18 cellular contexts compared by ENCODE assay signal in the genomic region with DNA sequence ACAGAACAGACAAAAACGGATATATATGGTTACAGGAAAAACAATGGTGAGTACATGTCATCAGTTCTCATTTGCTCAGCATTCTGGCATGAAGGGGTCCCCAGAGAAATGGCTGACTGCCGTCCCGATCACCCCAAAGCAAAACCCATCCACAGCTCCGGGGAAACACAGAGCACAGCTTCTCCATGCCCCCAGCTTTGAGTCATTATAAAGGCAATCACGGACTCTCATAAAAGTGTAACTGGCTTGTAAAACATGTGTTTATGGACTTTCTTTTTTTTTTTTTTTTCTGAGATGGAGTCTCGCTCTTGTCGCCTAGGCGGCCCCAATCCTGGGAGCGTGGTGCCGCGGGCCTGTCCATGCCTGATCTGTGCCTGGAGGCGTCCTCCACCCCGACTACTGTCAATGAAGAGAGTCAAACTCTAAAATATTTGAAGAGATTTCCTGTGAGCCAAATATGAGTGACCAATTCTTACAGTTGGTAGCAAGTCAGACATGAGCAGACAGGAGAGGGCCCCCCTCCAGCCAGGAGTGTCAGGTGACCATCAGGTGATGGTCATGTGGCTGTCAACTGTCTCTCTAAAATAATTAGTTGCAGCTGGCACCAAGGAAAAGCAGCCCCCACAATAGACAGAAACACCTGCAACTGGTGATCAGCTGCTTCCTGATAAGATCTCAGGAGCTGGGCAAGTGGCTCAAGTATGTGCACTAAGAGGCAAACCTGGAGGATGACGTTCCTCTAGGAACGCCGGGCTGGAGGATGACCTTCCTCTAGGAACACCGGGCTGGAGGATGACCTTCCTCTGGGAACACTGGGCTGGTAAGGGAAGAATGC. TPM values are rescaled to one million over a fixed set of nuclear protein-coding genes. Genes with fewer than 3 reads are reported as not detected.
DNase-seq lines count a peak whose midpoint lies in the region; ATAC-seq and TF ChIP-seq lines count a peak whose summit lies in the region.
"Had no signal": no experiment of that assay in that cellular context is flagged by ENCODE, and none has a peak within 500 bp of the region (broad histone marks: within the 10 kb centered on the region; RNA-seq: fewer than 3 reads in every experiment).

No MANE protein-coding gene starts in this region.

- DNase-seq in DMS79 treated with DMSO at 0.1 percent for 48 hours (lab: John Stamatoyannopoulos, UW) (peak; percentile 46), NCI-H1436 treated with DMSO at 0.1 percent for 48 hours (lab: John Stamatoyannopoulos, UW) (peak; percentile 29), mesenchymal stem cell (no peak), HK-2 (ENCODE audit: unreplicated experiment) (no peak)
- DNase-seq in activated CD4-positive, alpha-beta T cell treated with anti-CD3 and anti-CD28 coated beads for 1 hour: no peak
- DNase-seq: activated T-cell treated with anti-CD3 and anti-CD28 coated beads, Interleukin-2, amount 50 U/mL, for 72 hours; GDM1; left ventricle myocardium inferior; naive B cell; NCI-H1092; NCI-H526 treated with DMSO at 0.1 percent for 48 hours; Right ventricle myocardium superior; stimulated activated CD4-positive, alpha-beta T cell treated with anti-CD3 and anti-CD28 coated beads, Interleukin-4, amount 100 ng/mL, for 24 hours; T1000; transverse colon had no signal

- H2AK5ac ChIP-seq in mesenchymal stem cell (ENCODE audit: low read length, severe bottlenecking): no peak overlapping the region

- no peak overlapping the region for H3K23ac ChIP-seq in mesenchymal stem cell (ENCODE audit: low read length in 2 of 2)

- no peaks in the 10 kb centered on the region for H3K9me3 ChIP-seq in mesenchymal stem cell (ENCODE audit: control insufficient read depth, low read length)
- H3K9me3 ChIP-seq: left ventricle myocardium inferior, transverse colon had no signal

- H2BK120ac ChIP-seq in mesenchymal stem cell (ENCODE audit: low read depth, low read length): no peak overlapping the region

- ATAC-seq in GM19452 (IDR thresholded peaks at IDR 0.05; ENCODE audit: unreplicated experiment) (no peak), HG02642 (IDR thresholded peaks at IDR 0.05; ENCODE audit: poor library complexity, unreplicated experiment) (no peak)
- ATAC-seq: activated T-cell treated with anti-CD3 and anti-CD28 coated beads, Interleukin-2, amount 50 U/mL, for 72 hours had no signal

- no peak overlapping the region for H3K18ac ChIP-seq in mesenchymal stem cell (ENCODE audit: low read depth in 1 of 2, low read length in 2 of 2)

- peaks cover 15 to 20% of the 10 kb centered on the region in 2 experiments for H3K27me3 ChIP-seq in mesenchymal stem cell (ENCODE audit: control insufficient read depth in 1 of 2, insufficient read depth in 1 of 2, low read length in 2 of 2)

- WGBS in mesenchymal stem cell: 80% methylated on average over 16 of the region's 17 CpGs

- H3K36me3 ChIP-seq in mesenchymal stem cell (ENCODE audit: control insufficient read depth in 1 of 2, insufficient read depth in 2 of 2, low read depth in 1 of 2, low read length in 2 of 2): no peaks in the 10 kb centered on the region
- H3K36me3 ChIP-seq: left ventricle myocardium inferior, transverse colon had no signal

- H2BK5ac ChIP-seq in mesenchymal stem cell (ENCODE audit: low read depth, low read length, poor library complexity, severe bottlenecking): no peak overlapping the region

- H3K27ac ChIP-seq in VCaP (peak overlapping the region; percentile 80), mesenchymal stem cell (ENCODE audit: low read length, poor library complexity, severe bottlenecking) (no peak overlapping the region)
- H3K27ac ChIP-seq: left ventricle myocardium inferior, transverse colon had no signal

- H4K8ac ChIP-seq in mesenchymal stem cell (ENCODE audit: low read length): no peak overlapping the region

- peak overlapping the region; percentile 27 for H2AFZ ChIP-seq in mesenchymal stem cell (ENCODE audit: low read depth, low read length)

- H3K14ac ChIP-seq in mesenchymal stem cell (ENCODE audit: low read length in 2 of 2): peak overlapping the region in 1 of 2 experiments; percentile 71

- H2BK12ac ChIP-seq in mesenchymal stem cell (ENCODE audit: low read length in 2 of 2): no peak overlapping the region

- H4K91ac ChIP-seq in mesenchymal stem cell (ENCODE audit: low read length): no peak overlapping the region

- H3K9ac ChIP-seq in mesenchymal stem cell (ENCODE audit: low read length): peak overlapping the region; percentile 11

- no peak overlapping the region for H2BK15ac ChIP-seq in mesenchymal stem cell (ENCODE audit: low read depth, poor library complexity, severe bottlenecking)

- H3K4me3 ChIP-seq in mesenchymal stem cell (ENCODE audit: insufficient read depth in 1 of 2, low read depth in 1 of 2, low read length in 2 of 2): no peak overlapping the region
- H3K4me3 ChIP-seq: left ventricle myocardium inferior had no signal

- no peak for TF ChIP-seq CTCF in VCaP (conservative IDR thresholded peaks at IDR 0.05)

- no peak overlapping the region for H3K4me2 ChIP-seq in mesenchymal stem cell (ENCODE audit: low read length, poor library complexity, severe bottlenecking)

- no peaks in the 10 kb centered on the region for H3K79me1 ChIP-seq in mesenchymal stem cell (replicated peaks; ENCODE audit: low read length, poor library complexity, severe bottlenecking)

- no peak overlapping the region for H3K4ac ChIP-seq in mesenchymal stem cell (ENCODE audit: low read depth in 1 of 2, low read length in 2 of 2)

- H3K4me1 ChIP-seq in mesenchymal stem cell (ENCODE audit: control insufficient read depth, insufficient read depth, low read depth, low read length): no peaks in the 10 kb centered on the region
- H3K4me1 ChIP-seq: left ventricle myocardium inferior had no signal

RNA-seq across cellular contexts. Expression of a gene that starts 21.7 kb away (rescaled TPM):
- 8.6 TPM for polyA plus RNA-seq in mesenchymal stem cell (2013, experiment 1 of 2)
- polyA plus RNA-seq in mesenchymal stem cell (2013, experiment 2 of 2): 7.6 TPM

RNA-seq across cellular contexts. Expression of a gene that starts 34.8 kb away (rescaled TPM):
- polyA plus RNA-seq in mesenchymal stem cell (2013, experiment 1 of 2): 19.1 TPM
- polyA plus RNA-seq in mesenchymal stem cell (2013, experiment 2 of 2): 20.0 TPM

Comparison
In these comparisons a context has a peak if more than half of its experiments do, and no peak if none do; other contexts are left out.
1. DNase-seq: peak in DMS79 treated with DMSO at 0.1 percent for 48 hours (single experiment) and NCI-H1436 treated with DMSO at 0.1 percent for 48 hours (single experiment); none in mesenchymal stem cell (single experiment), activated CD4-positive, alpha-beta T cell treated with anti-CD3 and anti-CD28 coated beads for 1 hour (single experiment) and HK-2 (single experiment).